Comparison of ENCODE assay signal across 19 cellular contexts in the genomic region with DNA sequence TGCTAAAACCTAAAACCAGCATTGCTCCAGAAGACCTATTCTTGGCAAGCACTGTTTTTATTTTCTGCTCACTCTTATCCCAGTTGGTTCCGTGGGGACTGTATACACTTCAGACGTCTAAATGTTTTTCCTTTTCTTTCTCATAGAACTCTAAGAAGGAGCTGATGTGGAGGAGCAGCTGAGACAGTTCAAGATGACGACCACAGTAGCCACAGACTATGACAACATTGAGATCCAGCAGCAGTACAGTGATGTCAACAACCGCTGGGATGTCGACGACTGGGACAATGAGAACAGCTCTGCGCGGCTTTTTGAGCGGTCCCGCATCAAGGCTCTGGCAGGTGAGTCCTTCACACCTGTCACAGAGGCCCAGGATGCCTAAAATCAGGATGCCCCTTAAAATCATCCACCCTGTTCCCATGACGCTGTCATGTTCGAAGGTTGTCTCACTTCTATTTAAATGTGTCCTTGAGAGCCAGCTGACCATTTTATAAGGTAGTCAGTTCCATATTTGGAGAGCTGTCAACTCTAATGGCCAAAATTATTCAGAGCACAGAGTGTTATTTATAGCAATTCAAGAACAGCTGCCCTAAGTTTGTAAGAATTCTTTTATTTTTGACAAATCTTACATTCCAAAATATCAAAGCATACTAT.
DNase-seq lines count a peak whose midpoint lies in the region; ATAC-seq, FAIRE-seq and TF ChIP-seq lines count a peak whose summit lies in the region.
"Had no signal": no experiment of that assay in that cellular context is flagged by ENCODE, and none has a peak within 500 bp of the region (broad histone marks: within the 10 kb centered on the region; RNA-seq: fewer than 3 reads in every experiment).

No MANE protein-coding gene starts in this region.

- intact Hi-C loops in endothelial cell of umbilical vein (cut with micrococcal nuclease): no loop called here

- H3K36me3 ChIP-seq in endothelial cell of umbilical vein (ENCODE audit: control insufficient read depth in 2 of 2, extremely low read depth in 1 of 2, insufficient read depth in 2 of 2, low read length in 2 of 2) (peaks cover 12 to 16% of the 10 kb centered on the region in 2 experiments), right atrium auricular region (peaks cover 56% of the 10 kb centered on the region), thoracic aorta (no peaks in the 10 kb centered on the region)

- CTCF ChIA-PET in endothelial cell of umbilical vein (lab: Charles Lee): no interaction called here

- H2AFZ ChIP-seq in endothelial cell of umbilical vein (ENCODE audit: low read depth, low read length): no peak overlapping the region

- POLR2A ChIA-PET in endothelial cell of umbilical vein (lab: Charles Lee): no interaction called here

- H3K4me1 ChIP-seq in endothelial cell of umbilical vein (ENCODE audit: control insufficient read depth, extremely low read depth, insufficient read depth, low read length): peaks cover 17% of the 10 kb centered on the region
- peaks cover 0 to 81% of the 10 kb centered on the region in 2 donors for H3K4me1 ChIP-seq in right atrium auricular region
- H3K4me1 ChIP-seq in thoracic aorta (ENCODE audit: control insufficient read depth in 1 of 2, low read depth in 2 of 2): peaks cover 15 to 38% of the 10 kb centered on the region in 2 donors

- H3K4me2 ChIP-seq in endothelial cell of umbilical vein (ENCODE audit: insufficient read depth, low read length): no peak overlapping the region

- dilution Hi-C loops in endothelial cell of umbilical vein (cut with MboI; ENCODE audit: extremely low pct_ligation_motif_present, low sequenced_read_pairs): no loop called here

- H3K9ac ChIP-seq in endothelial cell of umbilical vein (replicated peaks; ENCODE audit: extremely low read depth, insufficient read depth, low read length): no peak overlapping the region

- peak; percentile 52 for FAIRE-seq in endothelial cell of umbilical vein (lab: Jason Lieb, UNC)
- FAIRE-seq: D721Med, H54 had no signal

- peaks cover 8% of the 10 kb centered on the region for H3K79me2 ChIP-seq in endothelial cell of umbilical vein (ENCODE audit: control insufficient read depth, insufficient read depth, low read length)

- TF ChIP-seq POLR2A in endothelial cell of umbilical vein (IDR thresholded peaks at IDR 0.05; ENCODE audit: low read depth, low read length): no peak

- DNase-seq in MV-4-11 (lab: John Stamatoyannopoulos, UW) (peak; percentile 8), endothelial cell of umbilical vein (ENCODE audit: low read depth, low spot score) (no peak), right atrium auricular region (ENCODE audit: low spot score) (no peak), thoracic aorta (ENCODE audit: low spot score) (no peak), putamen (ENCODE audit: low spot score) (no peak), HUDEP-2 (lab: John Stamatoyannopoulos, UW; ENCODE audit: unreplicated experiment in 76 of 76) (no peak), GM10266 (ENCODE audit: extremely low spot score) (no peak)
- DNase-seq: AML-193; CD4-positive, CD25-positive, alpha-beta regulatory T cell; DND-41; NCI-H1092; NCI-H1694; NCI-H2107; NCI-H226; NCI-H526 treated with DMSO at 0.1 percent for 48 hours; NK-92 treated with Interleukin-12 subunit alpha and Interleukin-12 subunit beta, amount 100 ng/mL, for 24 hours; PC-3 had no signal

- H3K4me3 ChIP-seq in endothelial cell of umbilical vein (replicated peaks in 1 of 3; ENCODE audit: insufficient read depth in 1 of 3, low read depth in 1 of 3, low read length in 3 of 3): no peak overlapping the region
- H3K4me3 ChIP-seq in right atrium auricular region: no peak overlapping the region
- H3K4me3 ChIP-seq in thoracic aorta: no peak overlapping the region

- H3K9me3 ChIP-seq in endothelial cell of umbilical vein (replicated peaks; ENCODE audit: control insufficient read depth, insufficient read depth, low read length) (no peaks in the 10 kb centered on the region), right atrium auricular region (no peaks in the 10 kb centered on the region), thoracic aorta (no peaks in the 10 kb centered on the region)

- TF ChIP-seq CTCF in endothelial cell of umbilical vein (IDR thresholded peaks at IDR 0.05; ENCODE audit: extremely low read depth in 1 of 2, insufficient read depth in 1 of 2, low read depth in 1 of 2, low read length in 2 of 2) (no peak), right atrium auricular region (IDR thresholded peaks at IDR 0.05) (no peak), thoracic aorta (IDR thresholded peaks at IDR 0.05) (no peak), GM10266 (IDR thresholded peaks at IDR 0.05; ENCODE audit: control insufficient read depth, insufficient read depth, low read depth, missing control alignments) (no peak)

- no peak for ATAC-seq in thoracic aorta (ENCODE audit: insufficient number of reproducible peaks, low FRiP score, low read depth)
- ATAC-seq: PC-3 had no signal

- no peaks in the 10 kb centered on the region for H3K27me3 ChIP-seq in endothelial cell of umbilical vein (ENCODE audit: control insufficient read depth in 2 of 2, insufficient read depth in 2 of 2, low read length in 2 of 2)
- no peaks in the 10 kb centered on the region for H3K27me3 ChIP-seq in right atrium auricular region
- no peaks in the 10 kb centered on the region for H3K27me3 ChIP-seq in thoracic aorta (replicated peaks; ENCODE audit: insufficient read depth)

- no peaks in the 10 kb centered on the region for H3K9me1 ChIP-seq in endothelial cell of umbilical vein (replicated peaks; ENCODE audit: control insufficient read depth, extremely low read depth, insufficient read depth, low read length)

- H3K27ac ChIP-seq in endothelial cell of umbilical vein (ENCODE audit: insufficient read depth, low read depth, low read length): no peak overlapping the region
- H3K27ac ChIP-seq in right atrium auricular region: peak overlapping the region; percentile 71 to 74
- peak overlapping the region; percentile 49 to 61 for H3K27ac ChIP-seq in thoracic aorta

- H4K20me1 ChIP-seq in endothelial cell of umbilical vein (replicated peaks; ENCODE audit: control insufficient read depth, extremely low read depth, insufficient read depth, low read length): no peaks in the 10 kb centered on the region

- BruUV-seq in endothelial cell of umbilical vein (replicated peaks; lab: Mats Ljungman, UMichigan): no TSS peak

TF ChIP-seq in endothelial cell of umbilical vein, 7 proteins besides CTCF, POLR2A, EP300 and RAD21:
- TF ChIP-seq JUN (IDR thresholded peaks at IDR 0.05; ENCODE audit: borderline replicate concordance, insufficient read depth, insufficient read length, low read depth): no peak
